In the genomic region with DNA sequence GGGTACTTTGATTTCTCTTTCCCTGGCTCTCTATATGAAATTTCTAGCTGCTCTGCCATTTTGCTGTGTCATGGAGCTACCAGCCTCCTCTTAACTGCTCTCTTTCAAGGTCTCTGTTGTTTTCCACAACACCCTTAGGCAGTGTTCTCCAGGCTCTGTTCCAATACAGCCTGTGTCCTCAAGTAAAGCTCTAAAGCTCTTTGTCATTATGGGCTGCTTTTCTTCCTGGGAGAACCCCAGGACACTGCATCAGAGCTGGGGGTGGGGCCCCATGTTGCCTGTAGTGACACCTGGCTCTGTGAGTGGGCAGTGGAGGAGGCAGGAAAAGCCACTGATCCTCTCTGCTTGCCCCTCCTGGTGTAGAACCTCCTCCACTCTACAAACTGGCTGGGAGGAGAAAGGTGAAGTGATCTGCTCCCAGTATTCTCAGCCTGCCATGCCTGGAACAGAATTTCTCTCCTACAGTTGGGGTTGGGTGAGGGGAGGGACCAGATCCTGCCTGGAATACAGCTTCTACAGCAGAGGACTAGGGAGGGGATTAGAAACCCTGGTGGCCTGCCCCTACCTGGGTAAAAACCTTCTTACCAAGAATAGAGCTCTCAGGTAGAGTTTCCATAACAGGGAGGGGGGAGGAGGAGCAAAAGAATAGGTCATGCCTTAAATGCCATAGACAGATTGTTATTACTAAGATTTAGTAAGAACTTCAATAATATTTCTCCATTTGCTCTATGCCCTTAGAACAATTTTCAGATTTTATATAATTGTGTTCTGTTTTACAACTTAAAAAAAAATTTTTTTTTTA, we compare ENCODE assay signal across 1 cellular context.
TF ChIP-seq lines count a peak whose summit lies in the region.

No MANE protein-coding gene starts in this region.

TF ChIP-seq in SK-N-SH treated with all-trans-retinoic acid at 6 μM for 48 hours, 23 proteins besides CTCF, POLR2A, EP300 and RAD21 (continued from another document):
- TF ChIP-seq, protein P1, sequence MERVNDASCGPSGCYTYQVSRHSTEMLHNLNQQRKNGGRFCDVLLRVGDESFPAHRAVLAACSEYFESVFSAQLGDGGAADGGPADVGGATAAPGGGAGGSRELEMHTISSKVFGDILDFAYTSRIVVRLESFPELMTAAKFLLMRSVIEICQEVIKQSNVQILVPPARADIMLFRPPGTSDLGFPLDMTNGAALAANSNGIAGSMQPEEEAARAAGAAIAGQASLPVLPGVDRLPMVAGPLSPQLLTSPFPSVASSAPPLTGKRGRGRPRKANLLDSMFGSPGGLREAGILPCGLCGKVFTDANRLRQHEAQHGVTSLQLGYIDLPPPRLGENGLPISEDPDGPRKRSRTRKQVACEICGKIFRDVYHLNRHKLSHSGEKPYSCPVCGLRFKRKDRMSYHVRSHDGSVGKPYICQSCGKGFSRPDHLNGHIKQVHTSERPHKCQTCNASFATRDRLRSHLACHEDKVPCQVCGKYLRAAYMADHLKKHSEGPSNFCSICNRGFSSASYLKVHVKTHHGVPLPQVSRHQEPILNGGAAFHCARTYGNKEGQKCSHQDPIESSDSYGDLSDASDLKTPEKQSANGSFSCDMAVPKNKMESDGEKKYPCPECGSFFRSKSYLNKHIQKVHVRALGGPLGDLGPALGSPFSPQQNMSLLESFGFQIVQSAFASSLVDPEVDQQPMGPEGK (CRISPR knock-in tag; IDR thresholded peaks at IDR 0.05; ENCODE audit: borderline replicate concordance) = no peak
- TF ChIP-seq, protein P2, sequence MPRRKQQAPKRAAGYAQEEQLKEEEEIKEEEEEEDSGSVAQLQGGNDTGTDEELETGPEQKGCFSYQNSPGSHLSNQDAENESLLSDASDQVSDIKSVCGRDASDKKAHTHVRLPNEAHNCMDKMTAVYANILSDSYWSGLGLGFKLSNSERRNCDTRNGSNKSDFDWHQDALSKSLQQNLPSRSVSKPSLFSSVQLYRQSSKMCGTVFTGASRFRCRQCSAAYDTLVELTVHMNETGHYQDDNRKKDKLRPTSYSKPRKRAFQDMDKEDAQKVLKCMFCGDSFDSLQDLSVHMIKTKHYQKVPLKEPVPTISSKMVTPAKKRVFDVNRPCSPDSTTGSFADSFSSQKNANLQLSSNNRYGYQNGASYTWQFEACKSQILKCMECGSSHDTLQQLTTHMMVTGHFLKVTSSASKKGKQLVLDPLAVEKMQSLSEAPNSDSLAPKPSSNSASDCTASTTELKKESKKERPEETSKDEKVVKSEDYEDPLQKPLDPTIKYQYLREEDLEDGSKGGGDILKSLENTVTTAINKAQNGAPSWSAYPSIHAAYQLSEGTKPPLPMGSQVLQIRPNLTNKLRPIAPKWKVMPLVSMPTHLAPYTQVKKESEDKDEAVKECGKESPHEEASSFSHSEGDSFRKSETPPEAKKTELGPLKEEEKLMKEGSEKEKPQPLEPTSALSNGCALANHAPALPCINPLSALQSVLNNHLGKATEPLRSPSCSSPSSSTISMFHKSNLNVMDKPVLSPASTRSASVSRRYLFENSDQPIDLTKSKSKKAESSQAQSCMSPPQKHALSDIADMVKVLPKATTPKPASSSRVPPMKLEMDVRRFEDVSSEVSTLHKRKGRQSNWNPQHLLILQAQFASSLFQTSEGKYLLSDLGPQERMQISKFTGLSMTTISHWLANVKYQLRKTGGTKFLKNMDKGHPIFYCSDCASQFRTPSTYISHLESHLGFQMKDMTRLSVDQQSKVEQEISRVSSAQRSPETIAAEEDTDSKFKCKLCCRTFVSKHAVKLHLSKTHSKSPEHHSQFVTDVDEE (CRISPR knock-in tag; IDR thresholded peaks at IDR 0.05) = no peak
- TF ChIP-seq GLIS3 (CRISPR knock-in tag; IDR thresholded peaks at IDR 0.05) (no peak), ZNF565 (CRISPR knock-in tag; conservative IDR thresholded peaks at IDR 0.05; ENCODE audit: low read depth) (no peak), ZFP30 (CRISPR knock-in tag; IDR thresholded peaks at IDR 0.05) (no peak), ZC3H10 (CRISPR knock-in tag; IDR thresholded peaks at IDR 0.05) (no peak), SNAI2 (CRISPR knock-in tag; IDR thresholded peaks at IDR 0.05) (no peak), ISL1 (CRISPR knock-in tag; IDR thresholded peaks at IDR 0.05) (no peak), ZNF70 (CRISPR knock-in tag; IDR thresholded peaks at IDR 0.05) (no peak), BACH2 (CRISPR knock-in tag; IDR thresholded peaks at IDR 0.05; ENCODE audit: borderline replicate concordance) (no peak)
- TF ChIP-seq, protein P3, sequence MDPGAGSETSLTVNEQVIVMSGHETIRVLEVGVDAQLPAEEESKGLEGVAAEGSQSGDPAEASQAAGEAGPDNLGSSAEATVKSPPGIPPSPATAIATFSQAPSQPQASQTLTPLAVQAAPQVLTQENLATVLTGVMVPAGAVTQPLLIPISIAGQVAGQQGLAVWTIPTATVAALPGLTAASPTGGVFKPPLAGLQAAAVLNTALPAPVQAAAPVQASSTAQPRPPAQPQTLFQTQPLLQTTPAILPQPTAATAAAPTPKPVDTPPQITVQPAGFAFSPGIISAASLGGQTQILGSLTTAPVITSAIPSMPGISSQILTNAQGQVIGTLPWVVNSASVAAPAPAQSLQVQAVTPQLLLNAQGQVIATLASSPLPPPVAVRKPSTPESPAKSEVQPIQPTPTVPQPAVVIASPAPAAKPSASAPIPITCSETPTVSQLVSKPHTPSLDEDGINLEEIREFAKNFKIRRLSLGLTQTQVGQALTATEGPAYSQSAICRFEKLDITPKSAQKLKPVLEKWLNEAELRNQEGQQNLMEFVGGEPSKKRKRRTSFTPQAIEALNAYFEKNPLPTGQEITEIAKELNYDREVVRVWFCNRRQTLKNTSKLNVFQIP (CRISPR knock-in tag; IDR thresholded peaks at IDR 0.05; ENCODE audit: borderline replicate concordance, low read depth) = no peak
- TF ChIP-seq, protein P4, sequence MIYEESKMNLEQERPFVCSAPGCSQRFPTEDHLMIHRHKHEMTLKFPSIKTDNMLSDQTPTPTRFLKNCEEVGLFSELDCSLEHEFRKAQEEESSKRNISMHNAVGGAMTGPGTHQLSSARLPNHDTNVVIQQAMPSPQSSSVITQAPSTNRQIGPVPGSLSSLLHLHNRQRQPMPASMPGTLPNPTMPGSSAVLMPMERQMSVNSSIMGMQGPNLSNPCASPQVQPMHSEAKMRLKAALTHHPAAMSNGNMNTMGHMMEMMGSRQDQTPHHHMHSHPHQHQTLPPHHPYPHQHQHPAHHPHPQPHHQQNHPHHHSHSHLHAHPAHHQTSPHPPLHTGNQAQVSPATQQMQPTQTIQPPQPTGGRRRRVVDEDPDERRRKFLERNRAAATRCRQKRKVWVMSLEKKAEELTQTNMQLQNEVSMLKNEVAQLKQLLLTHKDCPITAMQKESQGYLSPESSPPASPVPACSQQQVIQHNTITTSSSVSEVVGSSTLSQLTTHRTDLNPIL (CRISPR knock-in tag; IDR thresholded peaks at IDR 0.05; ENCODE audit: low read depth) = no peak
TF ChIP-seq in SK-N-SH treated with all-trans-retinoic acid at 6 μM for 48 hours: peak in this region for 0.
